1 cellular context compared by ENCODE assay signal in the genomic region with DNA sequence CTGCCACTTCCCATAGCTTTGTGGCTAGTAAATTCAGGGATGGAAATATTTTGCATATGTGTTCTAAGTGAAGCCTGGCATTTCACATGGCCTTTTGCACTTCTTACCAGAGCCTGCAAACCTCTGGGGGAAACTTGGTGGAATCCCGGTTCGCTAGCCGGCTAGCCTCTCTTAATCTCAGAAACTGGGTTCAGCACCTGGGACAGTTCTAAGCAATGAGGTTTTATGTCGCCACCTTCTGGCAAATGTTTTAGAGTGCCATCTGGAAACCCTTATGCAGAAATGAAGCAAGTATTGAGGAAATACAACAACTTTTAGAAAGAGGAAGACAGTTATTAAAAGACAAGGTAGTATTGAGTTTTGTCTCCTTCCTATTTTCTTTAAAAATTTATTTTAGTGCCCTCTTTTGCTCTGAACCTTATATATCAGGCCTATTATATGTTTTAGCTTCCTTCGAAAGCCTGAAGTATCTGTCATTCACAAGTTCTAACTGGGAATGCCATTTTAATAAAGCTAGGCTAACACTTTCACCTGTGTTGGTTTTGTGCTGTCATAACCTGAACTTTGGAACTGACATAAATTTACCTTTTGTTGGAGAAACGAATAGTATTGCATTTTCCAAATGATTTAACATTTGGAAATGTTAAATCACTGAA.
A peak's percentile ranks its signal among the peaks of the same experiment; 100 is the strongest.
TF ChIP-seq lines count a peak whose summit lies in the region.

No MANE protein-coding gene starts in this region.

TF ChIP-seq in HEK293, 187 proteins besides CTCF, POLR2A, EP300 and RAD21:
- TF ChIP-seq ZNF660 (tag by site-specific recombination; IDR thresholded peaks at IDR 0.05), result peak; percentile 54; the same call in 1 of the 2 replicates
- TF ChIP-seq, protein P1, sequence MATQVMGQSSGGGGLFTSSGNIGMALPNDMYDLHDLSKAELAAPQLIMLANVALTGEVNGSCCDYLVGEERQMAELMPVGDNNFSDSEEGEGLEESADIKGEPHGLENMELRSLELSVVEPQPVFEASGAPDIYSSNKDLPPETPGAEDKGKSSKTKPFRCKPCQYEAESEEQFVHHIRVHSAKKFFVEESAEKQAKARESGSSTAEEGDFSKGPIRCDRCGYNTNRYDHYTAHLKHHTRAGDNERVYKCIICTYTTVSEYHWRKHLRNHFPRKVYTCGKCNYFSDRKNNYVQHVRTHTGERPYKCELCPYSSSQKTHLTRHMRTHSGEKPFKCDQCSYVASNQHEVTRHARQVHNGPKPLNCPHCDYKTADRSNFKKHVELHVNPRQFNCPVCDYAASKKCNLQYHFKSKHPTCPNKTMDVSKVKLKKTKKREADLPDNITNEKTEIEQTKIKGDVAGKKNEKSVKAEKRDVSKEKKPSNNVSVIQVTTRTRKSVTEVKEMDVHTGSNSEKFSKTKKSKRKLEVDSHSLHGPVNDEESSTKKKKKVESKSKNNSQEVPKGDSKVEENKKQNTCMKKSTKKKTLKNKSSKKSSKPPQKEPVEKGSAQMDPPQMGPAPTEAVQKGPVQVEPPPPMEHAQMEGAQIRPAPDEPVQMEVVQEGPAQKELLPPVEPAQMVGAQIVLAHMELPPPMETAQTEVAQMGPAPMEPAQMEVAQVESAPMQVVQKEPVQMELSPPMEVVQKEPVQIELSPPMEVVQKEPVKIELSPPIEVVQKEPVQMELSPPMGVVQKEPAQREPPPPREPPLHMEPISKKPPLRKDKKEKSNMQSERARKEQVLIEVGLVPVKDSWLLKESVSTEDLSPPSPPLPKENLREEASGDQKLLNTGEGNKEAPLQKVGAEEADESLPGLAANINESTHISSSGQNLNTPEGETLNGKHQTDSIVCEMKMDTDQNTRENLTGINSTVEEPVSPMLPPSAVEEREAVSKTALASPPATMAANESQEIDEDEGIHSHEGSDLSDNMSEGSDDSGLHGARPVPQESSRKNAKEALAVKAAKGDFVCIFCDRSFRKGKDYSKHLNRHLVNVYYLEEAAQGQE (tag by site-specific recombination; IDR thresholded peaks at IDR 0.05), result peak; percentile 98
- peak; percentile 71 for TF ChIP-seq ZNF654 (tag by site-specific recombination; IDR thresholded peaks at IDR 0.05; ENCODE audit: low read depth)
- no peak for TF ChIP-seq ZNF114 (tag by site-specific recombination; IDR thresholded peaks at IDR 0.05)
